ENCODE assay signal across 9 cellular contexts in the genomic region with DNA sequence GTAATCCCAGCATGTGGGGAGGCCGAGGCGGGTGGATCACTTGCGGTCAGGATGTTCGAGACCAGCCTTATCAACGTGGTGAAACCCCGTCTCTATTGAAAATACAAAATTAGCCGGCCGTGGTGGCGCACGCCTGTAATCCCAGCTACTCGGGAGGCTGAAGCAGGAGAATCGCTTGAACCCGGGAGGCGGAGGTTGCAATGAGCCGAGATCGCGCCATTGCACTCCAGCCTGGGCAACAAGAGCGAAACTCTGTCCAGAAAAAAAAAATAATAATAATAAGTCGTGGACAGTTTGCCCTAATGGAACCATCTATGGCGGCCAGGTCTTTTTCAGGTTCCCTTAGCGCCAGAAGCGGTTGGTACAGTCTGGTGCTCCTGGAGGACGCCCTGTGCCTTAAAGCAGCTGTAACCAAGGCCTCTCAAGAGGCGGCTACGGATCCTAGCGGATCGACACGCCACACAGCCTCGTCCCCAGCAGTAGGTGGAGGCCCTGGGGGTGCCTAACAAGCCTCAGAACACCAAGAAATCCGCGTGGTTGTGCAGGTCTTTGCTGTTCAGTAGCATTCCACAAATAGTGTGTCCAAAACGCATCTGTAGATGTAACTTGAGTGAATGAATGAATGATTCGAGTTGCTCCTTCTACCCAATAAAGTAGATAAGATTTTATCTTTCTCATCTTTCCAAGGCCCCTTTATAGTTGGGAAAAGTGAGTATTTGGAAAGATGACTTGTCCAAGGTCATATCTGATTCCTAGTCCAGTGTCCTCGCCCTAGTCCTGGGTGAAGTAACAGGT. TPM values are rescaled to one million over a fixed set of nuclear protein-coding genes. Genes with fewer than 3 reads are reported as not detected.
DNase-seq lines count a peak whose midpoint lies in the region; ATAC-seq, FAIRE-seq and TF ChIP-seq lines count a peak whose summit lies in the region.
"Had no signal": no experiment of that assay in that cellular context is flagged by ENCODE, and none has a peak within 500 bp of the region (broad histone marks: within the 10 kb centered on the region; RNA-seq: fewer than 3 reads in every experiment).

No MANE protein-coding gene starts in this region.

- under 1% methylated on average over 32 of the region's 34 CpGs for WGBS in HepG2 (ENCODE audit: low lambda C conversion rate)
- 15 to 19% methylated on average over 18 to 31 of the region's 34 CpGs for WGBS in thyroid gland, 2 donors

- no peaks in the 10 kb centered on the region for H3K9me3 ChIP-seq in AG04450 (ENCODE audit: control insufficient read depth, insufficient read depth, low read length)
- no peaks in the 10 kb centered on the region for H3K9me3 ChIP-seq in KOPT-K1 (ENCODE audit: insufficient read depth, low read length, poor library complexity, severe bottlenecking)
- H3K9me3 ChIP-seq in HepG2 (ENCODE audit: low read length), result no peaks in the 10 kb centered on the region
- no peaks in the 10 kb centered on the region for H3K9me3 ChIP-seq in thyroid gland

- peak overlapping the region; percentile 91 for H3K4me2 ChIP-seq in HepG2 (ENCODE audit: low read depth, low read length)

- peaks cover 40% of the 10 kb centered on the region for H3K79me2 ChIP-seq in HepG2 (ENCODE audit: insufficient read depth, low read length)

- intact Hi-C loops in HepG2 (cut with micrococcal nuclease; ENCODE audit: unreplicated experiment), result loop anchor here (2.0 kb wide), 1 partner anchor 20 kb away; no protein-coding TSS in a partner anchor
- intact Hi-C loops in thyroid gland (cut with DNase I), result no loop called here

- no peak for TF ChIP-seq RAD21 in HepG2 (CRISPR knock-in tag; IDR thresholded peaks at IDR 0.05)

- no peak for FAIRE-seq in HepG2 (lab: Jason Lieb, UNC)
- FAIRE-seq: islet of Langerhans had no signal

- peaks cover 42% of the 10 kb centered on the region for H3K4me1 ChIP-seq in HepG2 (ENCODE audit: insufficient read depth, low read length)
- H3K4me1 ChIP-seq in thyroid gland, result peaks cover 16 to 23% of the 10 kb centered on the region in 2 donors

- in situ Hi-C loops in astrocyte of the spinal cord (cut with HindIII; ENCODE audit: low sequenced_read_pairs) (no loop called here), HepG2 (cut with HindIII; ENCODE audit: extremely low pct_ligation_motif_present, low pct_unique_long_range_greater_than_20kb) (no loop called here)

- CTCF ChIA-PET in AG04450 (lab: Charles Lee), result no interaction called here
- CTCF ChIA-PET in HepG2 (lab: Yijun Ruan, JAX; ENCODE audit: low intra/inter-chr PET ratio, low total read pairs), result interaction anchor here (2.1 kb wide), 1 partner anchor 20 kb away, joined by 14 read pairs; no protein-coding TSS in a partner anchor

- TF ChIP-seq EP300 in HepG2 (IDR thresholded peaks at IDR 0.05; ENCODE audit: low read depth in 2 of 2, low read length in 2 of 2) (no peak), HepG2 (CRISPR knock-in tag; IDR thresholded peaks at IDR 0.05; ENCODE audit: borderline replicate concordance) (no peak)

- peak overlapping the region; percentile 57 for H3K27ac ChIP-seq in AG04450 (ENCODE audit: low read depth, low read length)
- peak overlapping the region; percentile 80 for H3K27ac ChIP-seq in KOPT-K1 (ENCODE audit: low read depth, low read length, poor library complexity, severe bottlenecking)
- H3K27ac ChIP-seq in HepG2 (ENCODE audit: extremely low read length, insufficient read depth, low read length), result peak overlapping the region; percentile 89
- H3K27ac ChIP-seq in thyroid gland, result peak overlapping the region; percentile 78 to 88 (median 85)

- peak; percentile 9; the same call in 2 of the 3 replicates for ATAC-seq in HepG2

- TF ChIP-seq POLR2A in HepG2 (IDR thresholded peaks at IDR 0.05; ENCODE audit: insufficient read depth in 1 of 2, low read depth in 2 of 2, low read length in 2 of 2) (no peak), thyroid gland (IDR thresholded peaks at IDR 0.05) (no peak)

- no TSS peak for BruUV-seq in HepG2 (replicated peaks; lab: Mats Ljungman, UMichigan)

- no peak overlapping the region for H2AFZ ChIP-seq in HepG2 (ENCODE audit: low read length)

- H3K4me3 ChIP-seq in AG04450 (ENCODE audit: low read depth, low read length) (peak overlapping the region; percentile 95), astrocyte of the spinal cord (ENCODE audit: low read depth, low read length) (peak overlapping the region; percentile 93), HepG2 (replicated peaks in 1 of 3; ENCODE audit: insufficient read depth in 1 of 3, low read depth in 2 of 3, low read length in 3 of 3) (peak overlapping the region; percentile 83 to 98 (median 96)), thyroid gland (replicated peaks in 1 of 3) (peak overlapping the region; percentile 50 to 77 (median 77))

- no peaks in the 10 kb centered on the region for H3K27me3 ChIP-seq in AG04450 (ENCODE audit: control insufficient read depth, insufficient read depth, low read length)
- no peaks in the 10 kb centered on the region; a peak in 1 of 5 replicates for H3K27me3 ChIP-seq in HepG2 (ENCODE audit: control insufficient read depth in 1 of 2, insufficient read depth in 2 of 2, low read length in 2 of 2)
- H3K27me3 ChIP-seq in thyroid gland, result no peaks in the 10 kb centered on the region

- POLR2A ChIA-PET in AG04450 (lab: Yijun Ruan, JAX) (no interaction called here), HepG2 (lab: Yijun Ruan, JAX) (interaction anchor here (0.5 to 2.3 kb wide), 6 partner anchors 9 to 26 kb away, joined by 3 to 7 read pairs (median 4); partner anchors contain the start of gene RRP12)

- H3K36me3 ChIP-seq in KOPT-K1 (ENCODE audit: insufficient read depth, low read length) (peaks cover 47% of the 10 kb centered on the region), HepG2 (replicated peaks in 1 of 2; ENCODE audit: control insufficient read depth in 1 of 2, insufficient read depth in 2 of 2, low read length in 2 of 2) (peaks cover 3 to 28% of the 10 kb centered on the region in 2 experiments), thyroid gland (peaks cover 14 to 16% of the 10 kb centered on the region in 2 donors)

- no peak for TF ChIP-seq CTCF in AG04450 (IDR thresholded peaks at IDR 0.05; ENCODE audit: low read depth, low read length)
- no peak for TF ChIP-seq CTCF in astrocyte of the spinal cord (IDR thresholded peaks at IDR 0.05; ENCODE audit: low read depth, low read length)
- TF ChIP-seq CTCF in HepG2 (CRISPR knock-in tag; IDR thresholded peaks at IDR 0.05), result no peak
- TF ChIP-seq CTCF in thyroid gland (IDR thresholded peaks at IDR 0.05), result no peak

- H4K20me1 ChIP-seq in HepG2 (ENCODE audit: insufficient read depth, low read length), result peaks cover 33% of the 10 kb centered on the region

- DNase-seq in AG04450 (ENCODE audit: low read depth, low spot score) (no peak), astrocyte of the spinal cord (ENCODE audit: low read depth, low spot score) (peak; percentile 18), HepG2 (ENCODE audit: low spot score) (no peak), thyroid gland (peak; percentile 60 to 62), midbrain (lab: John Stamatoyannopoulos, UW) (no peak), glomerular visceral epithelial cell (ENCODE audit: extremely low spot score) (no peak), HPDE6-E6E7 (ENCODE audit: extremely low spot score) (no peak)

- peak overlapping the region; percentile 93 for H3K9ac ChIP-seq in HepG2 (ENCODE audit: insufficient read depth, low read depth, low read length)

RNA-seq across cellular contexts. Expression of gene PGAM1, which starts 1.0 kb away (rescaled TPM):
- polyA plus RNA-seq in AG04450 (2011; rRNA removed), result 452 and 459 TPM in 2 replicates
- 283 and 326 TPM in 2 replicates for polyA minus RNA-seq in AG04450 (2011; rRNA and poly(A)+ RNA removed)
- total RNA-seq in HepG2 (2016; rRNA removed; fragmentation: Illumina TruSeq; extraction: Trizol), result 354 and 442 TPM in 2 replicates
- 44.3 and 47.0 TPM in 2 replicates for total RNA-seq in HepG2 (2016; cell fraction: cytosol; rRNA removed; fragmentation: Illumina TruSeq; extraction: Trizol; ENCODE audit: low read depth)
- 352 and 439 TPM in 2 replicates for total RNA-seq in HepG2 (2016; cell fraction: insoluble cytoplasmic fraction; rRNA removed; fragmentation: Illumina TruSeq; extraction: Trizol)
- 128 and 141 TPM in 2 replicates for total RNA-seq in HepG2 (2016; cell fraction: membrane; rRNA removed; fragmentation: Illumina TruSeq; extraction: Trizol)
- 126 and 144 TPM in 2 replicates for total RNA-seq in HepG2 (2016; cell fraction: nucleus; rRNA removed; fragmentation: Illumina TruSeq; extraction: Trizol)
- 403 and 483 TPM in 2 replicates for polyA plus RNA-seq in HepG2 (2011; rRNA removed)
- 471 and 548 TPM in 2 replicates for polyA plus RNA-seq in HepG2 (2011; cell fraction: cytosol; rRNA removed)
- polyA plus RNA-seq in HepG2 (2011; cell fraction: nucleus; rRNA removed), result 110 and 124 TPM in 2 replicates
- 318 and 342 TPM in 2 replicates for polyA plus RNA-seq in HepG2 (2012)
- polyA plus RNA-seq in HepG2 (2016; cell fraction: cytosol; fragmentation: Illumina TruSeq; extraction: Trizol; ENCODE audit: low read depth), result 50.9 and 54.4 TPM in 2 replicates
- polyA plus RNA-seq in HepG2 (2016; cell fraction: insoluble cytoplasmic fraction; fragmentation: Illumina TruSeq; extraction: Trizol; ENCODE audit: low read depth), result 474 and 488 TPM in 2 replicates
- polyA plus RNA-seq in HepG2 (2016; cell fraction: membrane; fragmentation: Illumina TruSeq; extraction: Trizol; ENCODE audit: low read depth), result 112 and 113 TPM in 2 replicates
- polyA plus RNA-seq in HepG2 (2016; cell fraction: nucleus; fragmentation: Illumina TruSeq; extraction: Trizol; ENCODE audit: insufficient read depth, low read depth), result 181 and 193 TPM in 2 replicates
- 592 and 624 TPM in 2 replicates for polyA minus RNA-seq in HepG2 (2011; rRNA and poly(A)+ RNA removed; ENCODE audit: low replicate concordance)
- polyA minus RNA-seq in HepG2 (2011; cell fraction: cytosol; rRNA and poly(A)+ RNA removed), result 212 and 243 TPM in 2 replicates
- 56.7 and 63.2 TPM in 2 replicates for polyA minus RNA-seq in HepG2 (2011; cell fraction: nucleus; rRNA and poly(A)+ RNA removed)
- 100 to 1,000 TPM; 157 to 269 (median 191) TPM for total RNA-seq in thyroid gland

RNA-seq across cellular contexts. Expression of gene EXOSC1, which starts 18.8 kb away (rescaled TPM):
- polyA plus RNA-seq in AG04450 (2011; rRNA removed) (47.6 and 50.8 TPM in 2 replicates), HepG2 (2011; rRNA removed) (36.3 and 38.0 TPM in 2 replicates)
- 26.3 and 37.8 TPM in 2 replicates for polyA minus RNA-seq in AG04450 (2011; rRNA and poly(A)+ RNA removed)
- total RNA-seq in HepG2 (2016; rRNA removed; fragmentation: Illumina TruSeq; extraction: Trizol) (39.9 and 47.6 TPM in 2 replicates), thyroid gland (10 to 100 TPM; 23.6 to 51.1 (median 29.2) TPM)
- 23.7 and 27.6 TPM in 2 replicates for total RNA-seq in HepG2 (2016; cell fraction: cytosol; rRNA removed; fragmentation: Illumina TruSeq; extraction: Trizol; ENCODE audit: low read depth)
- 37.7 and 48.0 TPM in 2 replicates for total RNA-seq in HepG2 (2016; cell fraction: insoluble cytoplasmic fraction; rRNA removed; fragmentation: Illumina TruSeq; extraction: Trizol)
- 24.0 and 25.8 TPM in 2 replicates for total RNA-seq in HepG2 (2016; cell fraction: membrane; rRNA removed; fragmentation: Illumina TruSeq; extraction: Trizol)
- total RNA-seq in HepG2 (2016; cell fraction: nucleus; rRNA removed; fragmentation: Illumina TruSeq; extraction: Trizol), result 16.9 and 23.2 TPM in 2 replicates
- 37.5 and 37.9 TPM in 2 replicates for polyA plus RNA-seq in HepG2 (2011; cell fraction: cytosol; rRNA removed)
- polyA plus RNA-seq in HepG2 (2011; cell fraction: nucleus; rRNA removed), result 14.0 and 17.7 TPM in 2 replicates
- 31.8 and 32.0 TPM in 2 replicates for polyA plus RNA-seq in HepG2 (2012)
- 21.2 and 21.7 TPM in 2 replicates for polyA plus RNA-seq in HepG2 (2016; cell fraction: cytosol; fragmentation: Illumina TruSeq; extraction: Trizol; ENCODE audit: low read depth)
- polyA plus RNA-seq in HepG2 (2016; cell fraction: insoluble cytoplasmic fraction; fragmentation: Illumina TruSeq; extraction: Trizol; ENCODE audit: low read depth), result 59.8 and 61.6 TPM in 2 replicates
- polyA plus RNA-seq in HepG2 (2016; cell fraction: membrane; fragmentation: Illumina TruSeq; extraction: Trizol; ENCODE audit: low read depth), result 21.5 and 23.2 TPM in 2 replicates
- 37.6 TPM in 2 replicates for polyA plus RNA-seq in HepG2 (2016; cell fraction: nucleus; fragmentation: Illumina TruSeq; extraction: Trizol; ENCODE audit: insufficient read depth, low read depth)
- 34.4 and 67.4 TPM in 2 replicates for polyA minus RNA-seq in HepG2 (2011; rRNA and poly(A)+ RNA removed; ENCODE audit: low replicate concordance)
- polyA minus RNA-seq in HepG2 (2011; cell fraction: cytosol; rRNA and poly(A)+ RNA removed), result 7.6 and 7.7 TPM in 2 replicates
- 10.6 and 14.4 TPM in 2 replicates for polyA minus RNA-seq in HepG2 (2011; cell fraction: nucleus; rRNA and poly(A)+ RNA removed)

RNA-seq across cellular contexts. Expression of gene ZDHHC16, which starts 19.0 kb away (rescaled TPM):
- polyA plus RNA-seq in AG04450 (2011; rRNA removed), result 64.5 and 69.6 TPM in 2 replicates
- polyA minus RNA-seq in AG04450 (2011; rRNA and poly(A)+ RNA removed), result 80.7 and 95.1 TPM in 2 replicates
- 30.2 and 41.8 TPM in 2 replicates for total RNA-seq in HepG2 (2016; rRNA removed; fragmentation: Illumina TruSeq; extraction: Trizol)
- 84.0 and 92.7 TPM in 2 replicates for total RNA-seq in HepG2 (2016; cell fraction: cytosol; rRNA removed; fragmentation: Illumina TruSeq; extraction: Trizol; ENCODE audit: low read depth)
- total RNA-seq in HepG2 (2016; cell fraction: insoluble cytoplasmic fraction; rRNA removed; fragmentation: Illumina TruSeq; extraction: Trizol), result 25.9 and 43.5 TPM in 2 replicates
- 104 and 115 TPM in 2 replicates for total RNA-seq in HepG2 (2016; cell fraction: membrane; rRNA removed; fragmentation: Illumina TruSeq; extraction: Trizol)
- total RNA-seq in HepG2 (2016; cell fraction: nucleus; rRNA removed; fragmentation: Illumina TruSeq; extraction: Trizol), result 30.7 and 33.0 TPM in 2 replicates
- 40.8 and 49.4 TPM in 2 replicates for polyA plus RNA-seq in HepG2 (2011; rRNA removed)
- polyA plus RNA-seq in HepG2 (2011; cell fraction: cytosol; rRNA removed), result 50.8 and 52.5 TPM in 2 replicates
- polyA plus RNA-seq in HepG2 (2011; cell fraction: nucleus; rRNA removed), result 59.0 and 60.8 TPM in 2 replicates
- polyA plus RNA-seq in HepG2 (2012), result 15.7 and 18.2 TPM in 2 replicates
- 102 and 121 TPM in 2 replicates for polyA plus RNA-seq in HepG2 (2016; cell fraction: cytosol; fragmentation: Illumina TruSeq; extraction: Trizol; ENCODE audit: low read depth)
- 34.1 and 41.4 TPM in 2 replicates for polyA plus RNA-seq in HepG2 (2016; cell fraction: insoluble cytoplasmic fraction; fragmentation: Illumina TruSeq; extraction: Trizol; ENCODE audit: low read depth)
- polyA plus RNA-seq in HepG2 (2016; cell fraction: membrane; fragmentation: Illumina TruSeq; extraction: Trizol; ENCODE audit: low read depth), result 122 and 132 TPM in 2 replicates
- 55.7 and 56.8 TPM in 2 replicates for polyA plus RNA-seq in HepG2 (2016; cell fraction: nucleus; fragmentation: Illumina TruSeq; extraction: Trizol; ENCODE audit: insufficient read depth, low read depth)
- 142 and 286 TPM in 2 replicates for polyA minus RNA-seq in HepG2 (2011; rRNA and poly(A)+ RNA removed; ENCODE audit: low replicate concordance)
- polyA minus RNA-seq in HepG2 (2011; cell fraction: cytosol; rRNA and poly(A)+ RNA removed), result 20.4 TPM in 2 replicates
- 33.9 and 35.7 TPM in 2 replicates for polyA minus RNA-seq in HepG2 (2011; cell fraction: nucleus; rRNA and poly(A)+ RNA removed)
- total RNA-seq in thyroid gland, result 10 to 100 TPM; 36.1 to 52.5 (median 36.5) TPM

RNA-seq across cellular contexts. Expression of gene RRP12, which starts 25.8 kb away (rescaled TPM):
- 10.6 and 13.4 TPM in 2 replicates for polyA plus RNA-seq in AG04450 (2011; rRNA removed)
- polyA minus RNA-seq in AG04450 (2011; rRNA and poly(A)+ RNA removed), result 18.4 and 22.9 TPM in 2 replicates
- 30.6 and 39.4 TPM in 2 replicates for total RNA-seq in HepG2 (2016; rRNA removed; fragmentation: Illumina TruSeq; extraction: Trizol)
- 40.0 and 40.9 TPM in 2 replicates for total RNA-seq in HepG2 (2016; cell fraction: cytosol; rRNA removed; fragmentation: Illumina TruSeq; extraction: Trizol; ENCODE audit: low read depth)
- 23.4 and 36.6 TPM in 2 replicates for total RNA-seq in HepG2 (2016; cell fraction: insoluble cytoplasmic fraction; rRNA removed; fragmentation: Illumina TruSeq; extraction: Trizol)
- 11.2 and 11.4 TPM in 2 replicates for total RNA-seq in HepG2 (2016; cell fraction: membrane; rRNA removed; fragmentation: Illumina TruSeq; extraction: Trizol)
- 31.1 and 33.1 TPM in 2 replicates for total RNA-seq in HepG2 (2016; cell fraction: nucleus; rRNA removed; fragmentation: Illumina TruSeq; extraction: Trizol)
- polyA plus RNA-seq in HepG2 (2011; rRNA removed), result 13.2 and 18.6 TPM in 2 replicates
- 5.0 and 5.1 TPM in 2 replicates for polyA plus RNA-seq in HepG2 (2011; cell fraction: cytosol; rRNA removed)
- polyA plus RNA-seq in HepG2 (2011; cell fraction: nucleus; rRNA removed), result 51.4 and 59.2 TPM in 2 replicates
- polyA plus RNA-seq in HepG2 (2012), result 17.9 and 28.3 TPM in 2 replicates
- polyA plus RNA-seq in HepG2 (2016; cell fraction: cytosol; fragmentation: Illumina TruSeq; extraction: Trizol; ENCODE audit: low read depth), result 6.7 and 7.7 TPM in 2 replicates
- 20.0 and 25.7 TPM in 2 replicates for polyA plus RNA-seq in HepG2 (2016; cell fraction: insoluble cytoplasmic fraction; fragmentation: Illumina TruSeq; extraction: Trizol; ENCODE audit: low read depth)
- 4.0 and 4.5 TPM in 2 replicates for polyA plus RNA-seq in HepG2 (2016; cell fraction: membrane; fragmentation: Illumina TruSeq; extraction: Trizol; ENCODE audit: low read depth)
- 51.3 and 56.0 TPM in 2 replicates for polyA plus RNA-seq in HepG2 (2016; cell fraction: nucleus; fragmentation: Illumina TruSeq; extraction: Trizol; ENCODE audit: insufficient read depth, low read depth)
- 43.7 and 49.7 TPM in 2 replicates for polyA minus RNA-seq in HepG2 (2011; rRNA and poly(A)+ RNA removed; ENCODE audit: low replicate concordance)
- polyA minus RNA-seq in HepG2 (2011; cell fraction: cytosol; rRNA and poly(A)+ RNA removed), result 12.0 and 15.7 TPM in 2 replicates
- 22.4 and 29.6 TPM in 2 replicates for polyA minus RNA-seq in HepG2 (2011; cell fraction: nucleus; rRNA and poly(A)+ RNA removed)
- 10 to 100 TPM in 3 of 4 donors, 1 to 10 TPM in 1; 8.3 to 27.4 (median 15.0) TPM for total RNA-seq in thyroid gland

Comparison
In these comparisons a context has a peak if more than half of its experiments do, and no peak if none do; other contexts are left out.
1. DNase-seq: peak in astrocyte of the spinal cord (single experiment) and thyroid gland (2 of 2); none in AG04450 (single experiment), HepG2 (single experiment), midbrain (single experiment), glomerular visceral epithelial cell (single experiment) and HPDE6-E6E7 (single experiment).
2. Peak in every context shown above with its lines, with median percentiles within 50 percentile points of each other: H3K27ac ChIP-seq and H3K4me3 ChIP-seq.